ENCODE assay signal across 8 cellular contexts in genomic region chr9:96619491-96620154, GRCh38. TPM values are rescaled to one million over a fixed set of nuclear protein-coding genes. Genes with fewer than 3 reads are reported as not detected.
DNase-seq lines count a peak whose midpoint lies in the region; ATAC-seq lines count a peak whose summit lies in the region.

CDC14B (minus strand) TSS chr9:96619843; CDS start chr9:96619378, 465 bp downstream.

- CTCF ChIA-PET in activated CD4-positive, alpha-beta memory T cell treated with anti-CD3 and anti-CD28 coated beads for 36 hours (lab: Charles Lee): interaction anchor here (0.8 to 1.5 kb wide), 4 partner anchors 13 to 177 kb away, joined by 3 to 4 read pairs (median 4); no protein-coding TSS in a partner anchor

- H3K36me3 Mint-ChIP-seq in activated CD4-positive, alpha-beta memory T cell treated with anti-CD3 and anti-CD28 coated beads for 36 hours: no peaks in the 10 kb centered on the region

- DNase-seq in COR-L47 (lab: John Stamatoyannopoulos, UW): peak; percentile 60
- peak; percentile 48 for DNase-seq in NCI-H446 treated with DMSO at 0.1 percent for 48 hours (lab: John Stamatoyannopoulos, UW)
- peak; percentile 85 for DNase-seq in activated CD4-positive, alpha-beta memory T cell treated with anti-CD3 and anti-CD28 coated beads for 36 hours
- DNase-seq in dermis microvascular lymphatic vessel endothelial cell (ENCODE audit: low read depth in 2 of 2): peak; percentile 79 to 90
- DNase-seq in left lobe of liver (ENCODE audit: low spot score): peak; percentile 85
- DNase-seq in stimulated activated CD4-positive, alpha-beta T cell treated with anti-CD3 and anti-CD28 coated beads, Interleukin-1b, Interleukin-23, amount 100 ng/mL, for 24 hours (ENCODE audit: low read depth in 4 of 4, low spot score in 1 of 4): peak; percentile 30 to 72 (median 57)
- DNase-seq in GM19240 (ENCODE audit: insufficient read length, low spot score): no peak

- peaks cover 3% of the 10 kb centered on the region for H3K4me1 Mint-ChIP-seq in activated CD4-positive, alpha-beta memory T cell treated with anti-CD3 and anti-CD28 coated beads for 36 hours (ENCODE audit: low read depth)

- POLR2A ChIA-PET in activated CD4-positive, alpha-beta memory T cell treated with anti-CD3 and anti-CD28 coated beads for 36 hours (lab: Charles Lee): no interaction called here

- intact Hi-C loops in activated CD4-positive, alpha-beta memory T cell treated with anti-CD3 and anti-CD28 coated beads for 36 hours (cut with micrococcal nuclease): no loop called here

- ATAC-seq in HG02759 (IDR thresholded peaks at IDR 0.05; ENCODE audit: unreplicated experiment): peak; percentile 76
- peak; percentile 77 for ATAC-seq in left lobe of liver

- H3K4me3 Mint-ChIP-seq in activated CD4-positive, alpha-beta memory T cell treated with anti-CD3 and anti-CD28 coated beads for 36 hours: peak within 1 kb of the TSS; percentile 76

- peaks cover 32% of the 10 kb centered on the region for H3K27me3 Mint-ChIP-seq in activated CD4-positive, alpha-beta memory T cell treated with anti-CD3 and anti-CD28 coated beads for 36 hours

- H3K27ac Mint-ChIP-seq in activated CD4-positive, alpha-beta memory T cell treated with anti-CD3 and anti-CD28 coated beads for 36 hours: no peak within 1 kb of the TSS

- no peaks in the 10 kb centered on the region for H3K9me3 Mint-ChIP-seq in activated CD4-positive, alpha-beta memory T cell treated with anti-CD3 and anti-CD28 coated beads for 36 hours

RNA-seq across cellular contexts. Expression of gene CDC14B, which starts in this region (rescaled TPM):
- 1 to 10 TPM; 2.3 to 2.8 TPM for total RNA-seq in activated CD4-positive, alpha-beta memory T cell treated with anti-CD3 and anti-CD28 coated beads for 36 hours
- total RNA-seq in dermis microvascular lymphatic vessel endothelial cell: 5.6 and 8.7 TPM in 2 replicates
- 29.0 TPM for total RNA-seq in left lobe of liver
